ENCODE assay signal across 13 cellular contexts in the genomic region with DNA sequence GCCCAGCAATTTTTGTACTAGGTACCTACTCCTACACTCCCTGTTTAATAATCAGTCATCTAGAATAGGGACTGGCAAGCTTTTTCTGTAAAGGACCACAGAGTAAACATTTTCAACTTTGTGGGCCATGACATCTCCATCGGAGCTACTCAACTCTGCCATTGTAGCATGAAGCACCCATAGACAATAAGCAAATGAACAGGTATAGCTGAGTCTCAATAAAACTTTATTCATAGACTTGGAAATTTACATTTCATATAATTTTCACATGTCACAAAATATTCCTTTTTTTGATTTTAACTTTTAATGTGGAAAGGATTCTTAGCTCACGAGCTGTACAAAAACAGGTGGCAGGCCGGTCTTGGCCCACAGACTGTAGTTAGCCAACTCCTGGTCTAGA.
DNase-seq lines count a peak whose midpoint lies in the region; ATAC-seq and TF ChIP-seq lines count a peak whose summit lies in the region.
"Had no signal": no experiment of that assay in that cellular context is flagged by ENCODE, and none has a peak within 500 bp of the region (broad histone marks: within the 10 kb centered on the region; RNA-seq: fewer than 3 reads in every experiment).

No MANE protein-coding gene starts in this region.

- H3K9ac ChIP-seq in mesenchymal stem cell (ENCODE audit: low read length): no peak overlapping the region

- H3K4ac ChIP-seq in mesenchymal stem cell (ENCODE audit: low read depth in 1 of 2, low read length in 2 of 2): no peak overlapping the region

- no peaks in the 10 kb centered on the region for H3K9me3 ChIP-seq in Panc1 (ENCODE audit: control insufficient read depth, insufficient read depth, low read depth, low read length)
- no peaks in the 10 kb centered on the region for H3K9me3 ChIP-seq in mesenchymal stem cell (ENCODE audit: control insufficient read depth, low read length)
- no peaks in the 10 kb centered on the region for H3K9me3 ChIP-seq in HAP-1
- no peaks in the 10 kb centered on the region for H3K9me3 ChIP-seq in mucosa of descending colon
- H3K9me3 ChIP-seq: SJCRH30 had no signal

- H3K27ac ChIP-seq in Panc1 (ENCODE audit: low read length): peak overlapping the region; percentile 98
- H3K27ac ChIP-seq in mesenchymal stem cell (ENCODE audit: low read length, poor library complexity, severe bottlenecking): peak overlapping the region; percentile 49
- H3K27ac ChIP-seq: cardiac muscle cell had no signal

- in situ Hi-C loops in Panc1 (cut with HindIII; ENCODE audit: low pct_unique_long_range_greater_than_20kb, low sequenced_read_pairs) (no loop called here), HAP-1 (cut with MboI; ENCODE audit: low sequenced_read_pairs) (no loop called here)

- no peak overlapping the region for H2BK5ac ChIP-seq in mesenchymal stem cell (ENCODE audit: low read depth, low read length, poor library complexity, severe bottlenecking)

- no peaks in the 10 kb centered on the region for H3K27me3 ChIP-seq in Panc1 (ENCODE audit: control insufficient read depth, insufficient read depth, low read length)
- H3K27me3 ChIP-seq in mesenchymal stem cell (ENCODE audit: control insufficient read depth in 1 of 2, insufficient read depth in 1 of 2, low read length in 2 of 2): no peaks in the 10 kb centered on the region
- H3K27me3 ChIP-seq in HAP-1 (ENCODE audit: low read depth): no peaks in the 10 kb centered on the region
- H3K27me3 ChIP-seq: cardiac muscle cell, SJCRH30 had no signal

- intact Hi-C loops in Panc1 (cut with micrococcal nuclease; ENCODE audit: unreplicated experiment) (loop anchor here (10.0 kb wide), 1 partner anchor 342 kb away; a partner anchor contains a TSS), mucosa of descending colon (cut with DNase I, micrococcal nuclease) (no loop called here)

- ATAC-seq in GM18517 (IDR thresholded peaks at IDR 0.05; ENCODE audit: unreplicated experiment): peak; percentile 16
- ATAC-seq in HG02884 (IDR thresholded peaks at IDR 0.05; ENCODE audit: unreplicated experiment): peak; percentile 4
- ATAC-seq in Panc1: no peak
- ATAC-seq in mucosa of descending colon: no peak

- no peak overlapping the region for H2BK120ac ChIP-seq in mesenchymal stem cell (ENCODE audit: low read depth, low read length)

- no peak overlapping the region for H3K4me3 ChIP-seq in Panc1 (ENCODE audit: low read depth in 2 of 2, low read length in 2 of 2)
- H3K4me3 ChIP-seq in mesenchymal stem cell (ENCODE audit: insufficient read depth in 1 of 2, low read depth in 1 of 2, low read length in 2 of 2): no peak overlapping the region
- H3K4me3 ChIP-seq in HAP-1: no peak overlapping the region
- H3K4me3 ChIP-seq in mucosa of descending colon: no peak overlapping the region
- H3K4me3 ChIP-seq: cardiac muscle cell had no signal

- H3K79me1 ChIP-seq in mesenchymal stem cell (replicated peaks; ENCODE audit: low read length, poor library complexity, severe bottlenecking): peaks cover 6% of the 10 kb centered on the region

- no peak overlapping the region for H3K4me2 ChIP-seq in mesenchymal stem cell (ENCODE audit: low read length, poor library complexity, severe bottlenecking)

- H4K8ac ChIP-seq in mesenchymal stem cell (ENCODE audit: low read length): no peak overlapping the region

- no peak overlapping the region for H4K91ac ChIP-seq in mesenchymal stem cell (ENCODE audit: low read length)

- no peak overlapping the region for H3K14ac ChIP-seq in mesenchymal stem cell (ENCODE audit: low read length in 2 of 2)

- POLR2A ChIA-PET in Panc1 (lab: Charles Lee): no interaction called here

- no peak overlapping the region for H3K23ac ChIP-seq in mesenchymal stem cell (ENCODE audit: low read length in 2 of 2)

- H3K36me3 ChIP-seq in Panc1 (ENCODE audit: control insufficient read depth, insufficient read depth, low read length) (no peaks in the 10 kb centered on the region), mesenchymal stem cell (ENCODE audit: control insufficient read depth in 1 of 2, insufficient read depth in 2 of 2, low read depth in 1 of 2, low read length in 2 of 2) (peaks cover 0 to 3% of the 10 kb centered on the region in 2 experiments), HAP-1 (replicated peaks) (no peaks in the 10 kb centered on the region), mucosa of descending colon (ENCODE audit: low read depth) (no peaks in the 10 kb centered on the region)
- H3K36me3 ChIP-seq: cardiac muscle cell, SJCRH30 had no signal

- DNase-seq in Panc1 (ENCODE audit: low read depth, low spot score) (no peak), mesenchymal stem cell (no peak), NCI-H748 (lab: John Stamatoyannopoulos, UW; ENCODE audit: unreplicated experiment) (no peak), HAP-1 (ENCODE audit: low spot score in 2 of 2) (no peak), mucosa of descending colon (no peak), DMS79 treated with DMSO at 0.1 percent for 48 hours (lab: John Stamatoyannopoulos, UW) (no peak)
- DNase-seq: activated naive CD4-positive, alpha-beta T cell treated with Interleukin-2 at 50 U/mL for 16 hours; naive B cell; NCI-H526 had no signal

- CTCF ChIA-PET in Panc1 (lab: Charles Lee): interaction anchor here (0.8 kb wide), 1 partner anchor 74 kb away, joined by 4 read pairs; no protein-coding TSS in a partner anchor

- H3K4me1 ChIP-seq in Panc1 (ENCODE audit: control insufficient read depth, insufficient read depth, low read length): peaks cover 98% of the 10 kb centered on the region
- H3K4me1 ChIP-seq in mesenchymal stem cell (ENCODE audit: control insufficient read depth, insufficient read depth, low read depth, low read length): peaks cover 39% of the 10 kb centered on the region
- no peaks in the 10 kb centered on the region for H3K4me1 ChIP-seq in HAP-1
- H3K4me1 ChIP-seq in mucosa of descending colon (ENCODE audit: low read depth): peaks cover 54% of the 10 kb centered on the region

- H2BK12ac ChIP-seq in mesenchymal stem cell (ENCODE audit: low read length in 2 of 2): no peak overlapping the region

- no peak overlapping the region for H2BK15ac ChIP-seq in mesenchymal stem cell (ENCODE audit: low read depth, poor library complexity, severe bottlenecking)

- no peak overlapping the region for H2AFZ ChIP-seq in mesenchymal stem cell (ENCODE audit: low read depth, low read length)

- 96% methylated on average over 3 of the region's 3 CpGs for WGBS in mesenchymal stem cell

- no TSS peak for BruUV-seq in Panc1 (replicated peaks; lab: Mats Ljungman, UMichigan)

- TF ChIP-seq CTCF in Panc1 (IDR thresholded peaks at IDR 0.05) (no peak), mucosa of descending colon (IDR thresholded peaks at IDR 0.05) (no peak)

- H3K18ac ChIP-seq in mesenchymal stem cell (ENCODE audit: low read depth in 1 of 2, low read length in 2 of 2): no peak overlapping the region

- H2AK5ac ChIP-seq in mesenchymal stem cell (ENCODE audit: low read length, severe bottlenecking): no peak overlapping the region

Comparison
In these comparisons a context has a peak if more than half of its experiments do, and no peak if none do; other contexts are left out.
1. ATAC-seq: peak in GM18517 (single experiment) and HG02884 (single experiment); none in Panc1 (single experiment) and mucosa of descending colon (single experiment).